31 cellular contexts compared by ENCODE assay signal in the genomic region with DNA sequence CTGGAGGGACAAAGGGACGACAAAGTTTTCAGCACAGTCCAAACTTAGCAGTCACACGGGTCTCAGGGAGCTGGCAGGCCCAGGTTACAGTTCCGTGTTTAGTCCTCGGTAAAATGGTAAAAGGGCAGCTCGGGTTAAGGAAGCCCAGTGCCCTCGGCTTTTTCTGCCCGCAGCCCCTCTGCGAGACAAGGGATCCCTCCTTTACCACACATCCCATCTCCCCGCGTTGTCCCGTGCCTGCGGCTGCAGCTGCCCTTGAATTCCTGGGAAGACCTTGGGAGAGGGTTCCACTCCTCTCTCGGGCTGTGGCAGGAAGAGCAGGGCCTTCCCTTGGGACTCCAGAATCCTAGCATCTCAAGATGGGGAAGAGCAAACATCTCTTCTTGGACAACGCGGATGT. TPM values are rescaled to one million over a fixed set of nuclear protein-coding genes. Genes with fewer than 3 reads are reported as not detected.
"Had no signal": no experiment of that assay in that cellular context is flagged by ENCODE, and none has a peak within 500 bp of the region (broad histone marks: within the 10 kb centered on the region; RNA-seq: fewer than 3 reads in every experiment).

No MANE protein-coding gene starts in this region.

- H3K4me1 Mint-ChIP-seq: brain had no signal

- H3K9me3 Mint-ChIP-seq: activated naive CD4-positive, alpha-beta T cell treated with anti-CD3 and anti-CD28 coated beads, Interleukin-2, amount 50 U/mL, for 24 hours; activated naive CD8-positive, alpha-beta T cell treated with anti-CD3 and anti-CD28 coated beads, Interleukin-2, amount 50 U/mL, for 24 hours; activated T-cell treated with anti-CD3 and anti-CD28 coated beads, Interleukin-2, amount 50 U/mL, for 24 hours; activated T-helper 2 cell treated with anti-CD3 and anti-CD28 coated beads, Interferon-gamma antibody, Interleukin-2, Interleukin-4, amounts not matched to agents 10 μg/mL and 5 μg/mL and 100 μg/mL, durations not matched to agents 14 hours and 24 hours and 36 hours; T-cell had no signal

- H3K36me3 Mint-ChIP-seq: activated naive CD4-positive, alpha-beta T cell treated with anti-CD3 and anti-CD28 coated beads, Interleukin-2, amount 50 U/mL, for 24 hours; brain; T-cell had no signal

- DNase-seq: activated CD4-positive, alpha-beta T cell treated with anti-CD3 and anti-CD28 coated beads for 1 hour; activated CD4-positive, alpha-beta T cell treated with anti-CD3 and anti-CD28 coated beads for 48 hours; activated naive CD8-positive, alpha-beta T cell treated with anti-CD3 and anti-CD28 coated beads, Interleukin-2, amount 50 U/mL, for 24 hours; anterior cingulate cortex; cerebellar nuclear complex; NCI-H1092 treated with DMSO at 0.1 percent for 48 hours; NCI-H1417; NCI-H146; NCI-H187; NCI-H2029 treated with DMSO at 0.1 percent for 48 hours; NCI-H2107; NCI-H2171; NCI-H510A; NCI-H526; NCI-H748 treated with DMSO at 0.1 percent for 48 hours; PC-9; SIG-M5; T-helper 17 cell had no signal

- H3K27me3 Mint-ChIP-seq: activated naive CD4-positive, alpha-beta T cell treated with anti-CD3 and anti-CD28 coated beads, Interleukin-2, amount 50 U/mL, for 24 hours; activated T-cell treated with anti-CD3 and anti-CD28 coated beads, Interleukin-2, amount 50 U/mL, for 24 hours; T-cell; T-helper 17 cell had no signal

- H3K4me3 Mint-ChIP-seq: activated naive CD4-positive, alpha-beta T cell treated with anti-CD3 and anti-CD28 coated beads, Interleukin-2, amount 50 U/mL, for 24 hours; activated naive CD8-positive, alpha-beta T cell treated with anti-CD3 and anti-CD28 coated beads, Interleukin-2, amount 50 U/mL, for 24 hours; activated T-cell treated with anti-CD3 and anti-CD28 coated beads, Interleukin-2, amount 50 U/mL, for 24 hours; brain; T-cell; T-helper 17 cell had no signal

- ATAC-seq: Right ventricle myocardium inferior, SK-N-SH treated with all-trans-retinoic acid at 6 μM for 48 hours had no signal

- H3K27ac Mint-ChIP-seq: activated CD8-positive, alpha-beta T cell treated with anti-CD3 and anti-CD28 coated beads, Interleukin-2, amount 10 ng/mL, durations not matched to agents 7 days and 5 days; activated T-cell treated with anti-CD3 and anti-CD28 coated beads, Interleukin-2, amount 50 U/mL, for 24 hours; activated T-helper 2 cell treated with anti-CD3 and anti-CD28 coated beads, Interferon-gamma antibody, Interleukin-2, Interleukin-4, amounts not matched to agents 10 μg/mL and 5 μg/mL and 100 μg/mL, durations not matched to agents 14 hours and 24 hours and 36 hours; brain; T-helper 17 cell had no signal

- H3K4me3 ChIP-seq: PC-9 had no signal

- H3K27ac ChIP-seq: PC-9, VCaP had no signal

RNA-seq across cellular contexts. Expression of gene RAB37, which starts 7.2 kb away (rescaled TPM):
- total RNA-seq: M059J, PC-9 had no signal

RNA-seq across cellular contexts. Expression of gene CD300LF, which starts 17.1 kb away (rescaled TPM):
- total RNA-seq: activated CD8-positive, alpha-beta T cell treated with anti-CD3 and anti-CD28 coated beads, Interleukin-2, amount 10 ng/mL, durations not matched to agents 7 days and 5 days; activated T-helper 2 cell treated with anti-CD3 and anti-CD28 coated beads, Interferon-gamma antibody, Interleukin-2, Interleukin-4, amounts not matched to agents 10 μg/mL and 5 μg/mL and 100 μg/mL, durations not matched to agents 14 hours and 24 hours and 36 hours; bronchial epithelial cell; LHCN-M2; M059J; OCI-LY7; PC-9 had no signal
